Comparison of ENCODE assay signal across 12 cellular contexts in the genomic region with DNA sequence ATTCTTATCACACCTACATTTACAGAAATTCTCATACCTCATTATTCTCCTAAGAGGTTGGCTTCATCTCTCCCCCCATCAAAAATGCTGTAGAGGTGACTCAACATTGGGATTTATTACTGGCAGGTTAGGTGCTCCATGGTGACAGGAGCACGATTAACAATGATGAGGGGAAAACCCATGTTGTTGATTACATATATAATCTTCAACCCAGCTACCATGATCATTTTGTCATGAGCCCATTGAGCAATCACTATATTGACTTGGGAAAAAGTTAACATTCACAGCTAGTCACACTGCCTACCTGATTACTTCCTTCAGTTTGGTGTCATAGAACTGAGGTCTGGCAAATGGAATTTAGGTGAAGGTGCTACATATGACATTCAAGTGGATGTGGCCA.
A peak's percentile ranks its signal among the peaks of the same experiment; 100 is the strongest.
DNase-seq lines count a peak whose midpoint lies in the region; TF ChIP-seq lines count a peak whose summit lies in the region.
"Had no signal": no experiment of that assay in that cellular context is flagged by ENCODE, and none has a peak within 500 bp of the region (broad histone marks: within the 10 kb centered on the region; RNA-seq: fewer than 3 reads in every experiment).

No MANE protein-coding gene starts in this region.

- DNase-seq in Caki2 (ENCODE audit: low read depth) (peak; percentile 26), M059J (ENCODE audit: low read depth) (peak; percentile 25), epithelial cell of esophagus (ENCODE audit: low read depth) (peak; percentile 47), kidney tubule cell (ENCODE audit: low spot score) (peak; percentile 73), middle frontal gyrus (ENCODE audit: extremely low spot score, low spot score) (no peak), DMS153 (lab: John Stamatoyannopoulos, UW) (no peak), NCI-H2081 treated with DMSO at 0.1 percent for 48 hours (lab: John Stamatoyannopoulos, UW) (no peak)
- DNase-seq: CD8-positive, alpha-beta T cell; DMS 273 treated with DMSO at 0.1 percent for 48 hours; GM23248 had no signal

- no peak overlapping the region for H3K4me3 ChIP-seq in epithelial cell of esophagus (ENCODE audit: low read length)
- H3K4me3 ChIP-seq: BLaER1 treated with 17β-estradiol and CSF1 and Interleukin-3, amounts not matched to agents 10 nM and 100 nM; GM23248; HAP-1 had no signal

- in situ Hi-C loops in Caki2 (cut with HindIII; ENCODE audit: low pct_unique_long_range_greater_than_20kb, low sequenced_read_pairs) = no loop called here

- TF ChIP-seq CTCF in epithelial cell of esophagus (IDR thresholded peaks at IDR 0.05; ENCODE audit: insufficient read depth, low read depth, low read length, missing control alignments) = no peak

Comparison
In these comparisons a context has a peak if more than half of its experiments do, and no peak if none do; other contexts are left out.
1. DNase-seq: peak in Caki2 (single experiment), M059J (single experiment), epithelial cell of esophagus (single experiment) and kidney tubule cell (single experiment); none in middle frontal gyrus (single experiment), DMS153 (single experiment) and NCI-H2081 treated with DMSO at 0.1 percent for 48 hours (single experiment).